In genomic region chr2:241569831-241570281, GRCh38 we compare ENCODE assay signal across 35 cellular contexts. TPM values are rescaled to one million over a fixed set of nuclear protein-coding genes. Genes with fewer than 3 reads are reported as not detected.
DNase-seq lines count a peak whose midpoint lies in the region; ATAC-seq and TF ChIP-seq lines count a peak whose summit lies in the region.
"Had no signal": no experiment of that assay in that cellular context is flagged by ENCODE, and none has a peak within 500 bp of the region (broad histone marks: within the 10 kb centered on the region; RNA-seq: fewer than 3 reads in every experiment).

No MANE protein-coding gene starts in this region.

- H2AFZ ChIP-seq in osteoblast (ENCODE audit: low read length) = no peak overlapping the region
- H2AFZ ChIP-seq: GM23248, PC-9 had no signal

- H3K4me2 ChIP-seq in osteoblast (ENCODE audit: insufficient read depth, low read length) = no peak overlapping the region
- H3K4me2 ChIP-seq: KMS-11, PC-9 had no signal

- 94% methylated on average over 23 of the region's 23 CpGs for WGBS in aorta, 2 donors

- H3K36me3 Mint-ChIP-seq in immature natural killer cell = no peaks in the 10 kb centered on the region
- H3K36me3 Mint-ChIP-seq: CD14-positive monocyte had no signal

- H3K4me1 Mint-ChIP-seq in immature natural killer cell = peaks cover 11 to 21% of the 10 kb centered on the region in 2 donors
- H3K4me1 Mint-ChIP-seq: activated CD4-positive, alpha-beta memory T cell treated with anti-CD3 and anti-CD28 coated beads, Interleukin-2, amount 10 ng/mL, durations not matched to agents 7 days and 5 days; brain; CD14-positive monocyte had no signal

- ATAC-seq in left cardiac atrium (no peak), aorta (ENCODE audit: low FRiP score) (no peak), GM18519 (IDR thresholded peaks at IDR 0.05; ENCODE audit: low FRiP score, unreplicated experiment) (no peak)
- ATAC-seq: left lobe of liver; naive thymus-derived CD8-positive, alpha-beta T cell; Right ventricle myocardium inferior; stimulated activated naive CD8-positive, alpha-beta T cell treated with anti-CD3 and anti-CD28 coated beads, Interleukin-15, Interleukin-2, amounts not matched to agents 100 U/mL and 50 U/mL, for 24 hours had no signal

- no peaks in the 10 kb centered on the region for H3K9me3 ChIP-seq in left ventricle myocardium inferior (replicated peaks)
- no peaks in the 10 kb centered on the region for H3K9me3 ChIP-seq in osteoblast (ENCODE audit: low read depth, low read length)
- H3K9me3 ChIP-seq in aorta (ENCODE audit: control insufficient read depth, low read length) = no peaks in the 10 kb centered on the region
- H3K9me3 ChIP-seq: adrenal gland, MG63, ovary had no signal

- H3K27me3 Mint-ChIP-seq in immature natural killer cell (ENCODE audit: low read depth in 3 of 3) = peaks cover 0 to under 1% (median 0%) of the 10 kb centered on the region in 3 donors
- H3K27me3 Mint-ChIP-seq: activated CD4-positive, alpha-beta memory T cell treated with anti-CD3 and anti-CD28 coated beads, Interleukin-2, amount 10 ng/mL, durations not matched to agents 7 days and 5 days; naive thymus-derived CD8-positive, alpha-beta T cell had no signal

- TF ChIP-seq CTCF in left ventricle myocardium inferior (IDR thresholded peaks at IDR 0.05; ENCODE audit: borderline replicate concordance) = no peak
- no peak for TF ChIP-seq CTCF in osteoblast (IDR thresholded peaks at IDR 0.05; ENCODE audit: extremely low read depth, low read depth, low read length)

- H3K27ac ChIP-seq in left ventricle myocardium inferior (replicated peaks) (no peak overlapping the region), osteoblast (ENCODE audit: low read depth, low read length) (no peak overlapping the region), aorta (ENCODE audit: low read depth in 1 of 2, low read length in 2 of 2) (no peak overlapping the region)
- H3K27ac ChIP-seq: adrenal gland, GM23248, KMS-11, ovary, PC-9, skin epidermis had no signal

- peaks cover 22% of the 10 kb centered on the region for H3K79me2 ChIP-seq in osteoblast (ENCODE audit: insufficient read depth, low read length)

- H4K20me1 ChIP-seq in osteoblast (ENCODE audit: insufficient read depth, low read length) = peaks cover 42% of the 10 kb centered on the region

- intact Hi-C loops in left ventricle myocardium inferior (cut with micrococcal nuclease) (no loop called here), left cardiac atrium (cut with DNase I) (no loop called here), aorta (cut with DNase I) (no loop called here)

- H3K4me3 ChIP-seq in left ventricle myocardium inferior = no peak overlapping the region
- no peak overlapping the region for H3K4me3 ChIP-seq in osteoblast (ENCODE audit: insufficient read depth, low read length)
- no peak overlapping the region for H3K4me3 ChIP-seq in aorta (ENCODE audit: low read length in 2 of 2)
- H3K4me3 ChIP-seq: adrenal gland, GM23248, MG63, ovary, PC-9, skin epidermis had no signal

- no peaks in the 10 kb centered on the region for H3K27me3 ChIP-seq in left ventricle myocardium inferior (ENCODE audit: low read depth)
- no peaks in the 10 kb centered on the region for H3K27me3 ChIP-seq in osteoblast (ENCODE audit: insufficient read depth, low read length)
- no peaks in the 10 kb centered on the region for H3K27me3 ChIP-seq in aorta (ENCODE audit: control insufficient read depth in 1 of 2, insufficient read depth in 2 of 2, low read length in 1 of 2)
- H3K27me3 ChIP-seq: adrenal gland, MG63, ovary had no signal

- H3K27ac Mint-ChIP-seq in immature natural killer cell = peak overlapping the region in 3 of 6 donors; percentile 36 to 80 (median 77)
- H3K27ac Mint-ChIP-seq: activated CD4-positive, alpha-beta memory T cell treated with anti-CD3 and anti-CD28 coated beads, Interleukin-2, amount 10 ng/mL, durations not matched to agents 7 days and 5 days; activated naive CD4-positive, alpha-beta T cell treated with anti-CD3 and anti-CD28 coated beads for 36 hours; activated T-helper 1 cell treated with anti-CD3 and anti-CD28 coated beads, Interleukin-12 subunit alpha, Interleukin-12 subunit beta, Interleukin-2, Interleukin-4 antibody, amounts not matched to agents 30 ng/mL and 10 ng/mL and 1 ng/mL, durations not matched to agents 14 hours and 24 hours and 36 hours; brain; CD14-positive monocyte; HFFc6; naive thymus-derived CD8-positive, alpha-beta T cell had no signal

- H3K4me3 Mint-ChIP-seq in immature natural killer cell = peak overlapping the region in 3 of 5 donors; percentile 3 to 56 (median 38)
- H3K4me3 Mint-ChIP-seq: activated CD4-positive, alpha-beta memory T cell treated with anti-CD3 and anti-CD28 coated beads, Interleukin-2, amount 10 ng/mL, durations not matched to agents 7 days and 5 days; activated naive CD4-positive, alpha-beta T cell treated with anti-CD3 and anti-CD28 coated beads for 36 hours; activated T-helper 1 cell treated with anti-CD3 and anti-CD28 coated beads, Interleukin-12 subunit alpha, Interleukin-12 subunit beta, Interleukin-2, Interleukin-4 antibody, amounts not matched to agents 30 ng/mL and 10 ng/mL and 1 ng/mL, durations not matched to agents 14 hours and 24 hours and 36 hours; brain; CD14-positive monocyte; HFFc6 had no signal

- no peaks in the 10 kb centered on the region for H3K9me3 Mint-ChIP-seq in immature natural killer cell
- H3K9me3 Mint-ChIP-seq: activated CD4-positive, alpha-beta memory T cell treated with anti-CD3 and anti-CD28 coated beads, Interleukin-2, amount 10 ng/mL, durations not matched to agents 7 days and 5 days; activated naive CD4-positive, alpha-beta T cell treated with anti-CD3 and anti-CD28 coated beads for 36 hours; activated T-helper 1 cell treated with anti-CD3 and anti-CD28 coated beads, Interleukin-12 subunit alpha, Interleukin-12 subunit beta, Interleukin-2, Interleukin-4 antibody, amounts not matched to agents 30 ng/mL and 10 ng/mL and 1 ng/mL, durations not matched to agents 14 hours and 24 hours and 36 hours; brain; HFFc6; naive thymus-derived CD8-positive, alpha-beta T cell had no signal

- H3K4me1 ChIP-seq in left ventricle myocardium inferior = peaks cover 7% of the 10 kb centered on the region
- no peaks in the 10 kb centered on the region for H3K4me1 ChIP-seq in osteoblast (ENCODE audit: insufficient read depth, low read length)
- no peaks in the 10 kb centered on the region for H3K4me1 ChIP-seq in aorta (ENCODE audit: control insufficient read depth in 1 of 2, insufficient read depth in 2 of 2, low read length in 2 of 2)
- H3K4me1 ChIP-seq: adrenal gland had no signal

- peak; percentile 6 for DNase-seq in left ventricle myocardium inferior
- DNase-seq in left cardiac atrium = no peak
- DNase-seq in immature natural killer cell = no peak
- DNase-seq in osteoblast (ENCODE audit: insufficient read length, low spot score, missing footprints) = peak; percentile 80
- peak; percentile 37 to 64 for DNase-seq in aorta
- no peak for DNase-seq in anterior cingulate cortex (lab: John Stamatoyannopoulos, UW)
- DNase-seq in germinal center (ENCODE audit: low spot score) = no peak
- DNase-seq: activated CD4-positive, alpha-beta memory T cell treated with anti-CD3 and anti-CD28 coated beads, Interleukin-2, amount 10 ng/mL, durations not matched to agents 7 days and 5 days; activated CD4-positive, alpha-beta T cell treated with anti-CD3 and anti-CD28 coated beads for 1 hour; activated CD8-positive, alpha-beta memory T cell treated with anti-CD3 and anti-CD28 coated beads, Interleukin-2, amount 50 U/mL, for 4 hours; activated naive CD4-positive, alpha-beta T cell treated with anti-CD3 and anti-CD28 coated beads for 36 hours; DMS79; GM23248; HFFc6; hippocampal formation; MG63; midbrain; NCI-H1105; NCI-H2029; NCI-H2227 treated with DMSO at 0.1 percent for 48 hours; NCI-H526 treated with DMSO at 0.1 percent for 48 hours; ovary; PC-9; stimulated activated naive CD8-positive, alpha-beta T cell treated with anti-CD3 and anti-CD28 coated beads, Interleukin-15, Interleukin-2, amounts not matched to agents 100 U/mL and 50 U/mL, for 24 hours; T-helper 2 cell had no signal

- peaks cover 17% of the 10 kb centered on the region for H3K36me3 ChIP-seq in left ventricle myocardium inferior
- peaks cover 19% of the 10 kb centered on the region for H3K36me3 ChIP-seq in osteoblast (ENCODE audit: insufficient read depth, low read length)
- H3K36me3 ChIP-seq in aorta (ENCODE audit: control insufficient read depth in 1 of 2, insufficient read depth in 2 of 2, low read length in 1 of 2) = no peaks in the 10 kb centered on the region
- H3K36me3 ChIP-seq: adrenal gland, MG63, ovary had no signal

RNA-seq across cellular contexts. Expression of gene BOK, which starts 11.3 kb away (rescaled TPM):
- total RNA-seq in left ventricle myocardium inferior = 2.4 TPM
- total RNA-seq in left cardiac atrium = 10 to 100 TPM; 20.4 to 30.2 TPM
- polyA plus RNA-seq in immature natural killer cell = 10 to 100 TPM; 15.2 to 21.4 (median 17.2) TPM
- 33.3 and 41.3 TPM in 2 replicates for total RNA-seq in osteoblast
- total RNA-seq in aorta = 10 to 100 TPM in 1 of 2 donors, 1 to 10 TPM in 1; 6.3 to 11.6 TPM
- 1 to 10 TPM; 3.1 to 4.7 TPM for polyA plus RNA-seq in aorta
- total RNA-seq: activated naive CD4-positive, alpha-beta T cell treated with anti-CD3 and anti-CD28 coated beads for 36 hours; activated T-helper 1 cell treated with anti-CD3 and anti-CD28 coated beads, Interleukin-12 subunit alpha, Interleukin-12 subunit beta, Interleukin-2, Interleukin-4 antibody, amounts not matched to agents 30 ng/mL and 10 ng/mL and 1 ng/mL, durations not matched to agents 14 hours and 24 hours and 36 hours; naive thymus-derived CD8-positive, alpha-beta T cell had no signal

Comparison
In these comparisons a context has a peak if more than half of its experiments do, and no peak if none do; other contexts are left out.
1. DNase-seq: peak in left ventricle myocardium inferior (single experiment), osteoblast (single experiment) and aorta (2 of 2); none in left cardiac atrium (single experiment), immature natural killer cell (0 of 3), anterior cingulate cortex (0 of 58) and germinal center (single experiment).